In the genomic region with DNA sequence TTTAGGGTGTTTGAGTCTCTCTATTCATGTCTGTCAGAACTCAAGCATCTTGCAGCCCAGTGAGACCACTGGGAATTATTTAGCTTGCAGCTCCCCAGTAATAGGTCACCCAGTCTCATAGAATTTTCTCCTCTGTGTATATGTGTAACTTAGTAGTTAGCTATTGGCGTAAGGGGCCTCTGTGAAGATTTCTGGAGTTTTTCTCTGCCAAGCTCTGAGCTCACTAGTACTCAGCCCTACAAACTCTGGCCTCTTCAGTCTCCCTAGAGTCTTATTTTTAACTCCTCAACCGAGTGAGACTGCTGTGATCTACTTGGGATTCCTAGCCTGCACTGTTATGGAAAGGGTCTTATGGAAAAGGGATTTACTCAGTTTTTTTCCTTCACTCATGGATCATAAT, we compare ENCODE assay signal across 2 cellular contexts.
TF ChIP-seq lines count a peak whose summit lies in the region.

No MANE protein-coding gene starts in this region.

TF ChIP-seq in GM23338, 12 proteins besides CTCF, POLR2A, EP300 and RAD21 (continued from another document):
- TF ChIP-seq, protein P1, sequence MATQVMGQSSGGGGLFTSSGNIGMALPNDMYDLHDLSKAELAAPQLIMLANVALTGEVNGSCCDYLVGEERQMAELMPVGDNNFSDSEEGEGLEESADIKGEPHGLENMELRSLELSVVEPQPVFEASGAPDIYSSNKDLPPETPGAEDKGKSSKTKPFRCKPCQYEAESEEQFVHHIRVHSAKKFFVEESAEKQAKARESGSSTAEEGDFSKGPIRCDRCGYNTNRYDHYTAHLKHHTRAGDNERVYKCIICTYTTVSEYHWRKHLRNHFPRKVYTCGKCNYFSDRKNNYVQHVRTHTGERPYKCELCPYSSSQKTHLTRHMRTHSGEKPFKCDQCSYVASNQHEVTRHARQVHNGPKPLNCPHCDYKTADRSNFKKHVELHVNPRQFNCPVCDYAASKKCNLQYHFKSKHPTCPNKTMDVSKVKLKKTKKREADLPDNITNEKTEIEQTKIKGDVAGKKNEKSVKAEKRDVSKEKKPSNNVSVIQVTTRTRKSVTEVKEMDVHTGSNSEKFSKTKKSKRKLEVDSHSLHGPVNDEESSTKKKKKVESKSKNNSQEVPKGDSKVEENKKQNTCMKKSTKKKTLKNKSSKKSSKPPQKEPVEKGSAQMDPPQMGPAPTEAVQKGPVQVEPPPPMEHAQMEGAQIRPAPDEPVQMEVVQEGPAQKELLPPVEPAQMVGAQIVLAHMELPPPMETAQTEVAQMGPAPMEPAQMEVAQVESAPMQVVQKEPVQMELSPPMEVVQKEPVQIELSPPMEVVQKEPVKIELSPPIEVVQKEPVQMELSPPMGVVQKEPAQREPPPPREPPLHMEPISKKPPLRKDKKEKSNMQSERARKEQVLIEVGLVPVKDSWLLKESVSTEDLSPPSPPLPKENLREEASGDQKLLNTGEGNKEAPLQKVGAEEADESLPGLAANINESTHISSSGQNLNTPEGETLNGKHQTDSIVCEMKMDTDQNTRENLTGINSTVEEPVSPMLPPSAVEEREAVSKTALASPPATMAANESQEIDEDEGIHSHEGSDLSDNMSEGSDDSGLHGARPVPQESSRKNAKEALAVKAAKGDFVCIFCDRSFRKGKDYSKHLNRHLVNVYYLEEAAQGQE (IDR thresholded peaks at IDR 0.05; ENCODE audit: unreplicated experiment) = no peak
- TF ChIP-seq, protein P2, sequence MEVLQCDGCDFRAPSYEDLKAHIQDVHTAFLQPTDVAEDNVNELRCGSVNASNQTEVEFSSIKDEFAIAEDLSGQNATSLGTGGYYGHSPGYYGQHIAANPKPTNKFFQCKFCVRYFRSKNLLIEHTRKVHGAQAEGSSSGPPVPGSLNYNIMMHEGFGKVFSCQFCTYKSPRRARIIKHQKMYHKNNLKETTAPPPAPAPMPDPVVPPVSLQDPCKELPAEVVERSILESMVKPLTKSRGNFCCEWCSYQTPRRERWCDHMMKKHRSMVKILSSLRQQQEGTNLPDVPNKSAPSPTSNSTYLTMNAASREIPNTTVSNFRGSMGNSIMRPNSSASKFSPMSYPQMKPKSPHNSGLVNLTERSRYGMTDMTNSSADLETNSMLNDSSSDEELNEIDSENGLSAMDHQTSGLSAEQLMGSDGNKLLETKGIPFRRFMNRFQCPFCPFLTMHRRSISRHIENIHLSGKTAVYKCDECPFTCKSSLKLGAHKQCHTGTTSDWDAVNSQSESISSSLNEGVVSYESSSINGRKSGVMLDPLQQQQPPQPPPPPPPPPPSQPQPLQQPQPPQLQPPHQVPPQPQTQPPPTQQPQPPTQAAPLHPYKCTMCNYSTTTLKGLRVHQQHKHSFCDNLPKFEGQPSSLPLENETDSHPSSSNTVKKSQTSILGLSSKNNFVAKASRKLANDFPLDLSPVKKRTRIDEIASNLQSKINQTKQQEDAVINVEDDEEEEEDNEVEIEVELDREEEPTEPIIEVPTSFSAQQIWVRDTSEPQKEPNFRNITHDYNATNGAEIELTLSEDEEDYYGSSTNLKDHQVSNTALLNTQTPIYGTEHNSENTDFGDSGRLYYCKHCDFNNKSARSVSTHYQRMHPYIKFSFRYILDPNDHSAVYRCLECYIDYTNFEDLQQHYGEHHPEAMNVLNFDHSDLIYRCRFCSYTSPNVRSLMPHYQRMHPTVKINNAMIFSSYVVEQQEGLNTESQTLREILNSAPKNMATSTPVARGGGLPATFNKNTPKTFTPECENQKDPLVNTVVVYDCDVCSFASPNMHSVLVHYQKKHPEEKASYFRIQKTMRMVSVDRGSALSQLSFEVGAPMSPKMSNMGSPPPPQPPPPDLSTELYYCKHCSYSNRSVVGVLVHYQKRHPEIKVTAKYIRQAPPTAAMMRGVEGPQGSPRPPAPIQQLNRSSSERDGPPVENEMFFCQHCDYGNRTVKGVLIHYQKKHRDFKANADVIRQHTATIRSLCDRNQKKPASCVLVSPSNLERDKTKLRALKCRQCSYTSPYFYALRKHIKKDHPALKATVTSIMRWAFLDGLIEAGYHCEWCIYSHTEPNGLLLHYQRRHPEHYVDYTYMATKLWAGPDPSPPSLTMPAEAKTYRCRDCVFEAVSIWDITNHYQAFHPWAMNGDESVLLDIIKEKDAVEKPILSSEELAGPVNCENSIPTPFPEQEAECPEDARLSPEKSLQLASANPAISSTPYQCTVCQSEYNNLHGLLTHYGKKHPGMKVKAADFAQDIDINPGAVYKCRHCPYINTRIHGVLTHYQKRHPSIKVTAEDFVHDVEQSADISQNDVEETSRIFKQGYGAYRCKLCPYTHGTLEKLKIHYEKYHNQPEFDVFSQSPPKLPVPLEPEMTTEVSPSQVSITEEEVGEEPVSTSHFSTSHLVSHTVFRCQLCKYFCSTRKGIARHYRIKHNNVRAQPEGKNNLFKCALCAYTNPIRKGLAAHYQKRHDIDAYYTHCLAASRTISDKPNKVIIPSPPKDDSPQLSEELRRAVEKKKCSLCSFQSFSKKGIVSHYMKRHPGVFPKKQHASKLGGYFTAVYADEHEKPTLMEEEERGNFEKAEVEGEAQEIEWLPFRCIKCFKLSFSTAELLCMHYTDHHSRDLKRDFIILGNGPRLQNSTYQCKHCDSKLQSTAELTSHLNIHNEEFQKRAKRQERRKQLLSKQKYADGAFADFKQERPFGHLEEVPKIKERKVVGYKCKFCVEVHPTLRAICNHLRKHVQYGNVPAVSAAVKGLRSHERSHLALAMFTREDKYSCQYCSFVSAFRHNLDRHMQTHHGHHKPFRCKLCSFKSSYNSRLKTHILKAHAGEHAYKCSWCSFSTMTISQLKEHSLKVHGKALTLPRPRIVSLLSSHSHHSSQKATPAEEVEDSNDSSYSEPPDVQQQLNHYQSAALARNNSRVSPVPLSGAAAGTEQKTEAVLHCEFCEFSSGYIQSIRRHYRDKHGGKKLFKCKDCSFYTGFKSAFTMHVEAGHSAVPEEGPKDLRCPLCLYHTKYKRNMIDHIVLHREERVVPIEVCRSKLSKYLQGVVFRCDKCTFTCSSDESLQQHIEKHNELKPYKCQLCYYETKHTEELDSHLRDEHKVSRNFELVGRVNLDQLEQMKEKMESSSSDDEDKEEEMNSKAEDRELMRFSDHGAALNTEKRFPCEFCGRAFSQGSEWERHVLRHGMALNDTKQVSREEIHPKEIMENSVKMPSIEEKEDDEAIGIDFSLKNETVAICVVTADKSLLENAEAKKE (CRISPR knock-in tag; IDR thresholded peaks at IDR 0.05) = no peak
- TF ChIP-seq NANOG (IDR thresholded peaks at IDR 0.05; ENCODE audit: borderline replicate concordance) = no peak
- TF ChIP-seq ZNF331 (CRISPR knock-in tag; IDR thresholded peaks at IDR 0.05; ENCODE audit: low read depth) = no peak

TF ChIP-seq in WTC11, 78 proteins besides CTCF, POLR2A, EP300 and RAD21 (continued from another document):
- TF ChIP-seq ZNF138 (CRISPR knock-in tag; conservative IDR thresholded peaks at IDR 0.05) (no peak), EMX1 (CRISPR knock-in tag; IDR thresholded peaks at IDR 0.05) (no peak)
- TF ChIP-seq, protein P3, sequence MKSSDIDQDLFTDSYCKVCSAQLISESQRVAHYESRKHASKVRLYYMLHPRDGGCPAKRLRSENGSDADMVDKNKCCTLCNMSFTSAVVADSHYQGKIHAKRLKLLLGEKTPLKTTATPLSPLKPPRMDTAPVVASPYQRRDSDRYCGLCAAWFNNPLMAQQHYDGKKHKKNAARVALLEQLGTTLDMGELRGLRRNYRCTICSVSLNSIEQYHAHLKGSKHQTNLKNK (CRISPR knock-in tag; IDR thresholded peaks at IDR 0.05) = no peak
- TF ChIP-seq, protein P4, sequence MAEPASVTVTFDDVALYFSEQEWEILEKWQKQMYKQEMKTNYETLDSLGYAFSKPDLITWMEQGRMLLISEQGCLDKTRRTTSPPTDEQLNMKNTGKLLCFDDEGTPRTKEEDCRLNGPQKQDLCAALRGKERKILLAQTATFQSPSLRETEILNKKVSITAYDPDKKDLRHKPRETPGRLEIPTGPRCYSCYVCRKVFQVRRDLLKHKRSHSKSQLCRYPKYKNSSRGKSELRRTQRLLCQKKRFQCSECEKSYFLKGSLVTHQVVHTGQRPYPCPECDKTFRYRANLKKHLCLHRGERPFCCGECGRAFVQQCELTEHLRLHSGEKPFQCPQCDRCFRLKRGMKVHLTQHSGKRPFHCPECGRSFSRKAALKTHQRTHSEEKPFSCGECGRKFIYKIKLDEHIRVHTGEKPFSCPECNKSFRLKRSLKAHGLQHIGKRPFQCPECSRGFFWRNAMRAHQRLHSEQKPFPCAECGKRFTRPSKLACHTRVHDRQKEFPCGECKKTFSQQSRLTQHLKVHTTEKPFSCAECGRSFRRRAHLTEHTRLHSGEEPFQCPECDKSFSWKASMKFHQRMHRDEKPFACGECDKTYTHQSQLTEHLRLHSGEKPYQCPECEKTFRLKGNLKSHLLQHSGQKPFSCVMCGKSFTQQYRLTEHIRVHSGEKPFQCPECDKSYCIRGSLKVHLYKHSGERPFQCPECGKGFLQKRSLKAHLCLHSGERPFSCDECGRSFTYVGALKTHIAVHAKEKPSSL (CRISPR knock-in tag; conservative IDR thresholded peaks at IDR 0.05) = no peak
